ENCODE assay signal across 27 cellular contexts in the genomic region with DNA sequence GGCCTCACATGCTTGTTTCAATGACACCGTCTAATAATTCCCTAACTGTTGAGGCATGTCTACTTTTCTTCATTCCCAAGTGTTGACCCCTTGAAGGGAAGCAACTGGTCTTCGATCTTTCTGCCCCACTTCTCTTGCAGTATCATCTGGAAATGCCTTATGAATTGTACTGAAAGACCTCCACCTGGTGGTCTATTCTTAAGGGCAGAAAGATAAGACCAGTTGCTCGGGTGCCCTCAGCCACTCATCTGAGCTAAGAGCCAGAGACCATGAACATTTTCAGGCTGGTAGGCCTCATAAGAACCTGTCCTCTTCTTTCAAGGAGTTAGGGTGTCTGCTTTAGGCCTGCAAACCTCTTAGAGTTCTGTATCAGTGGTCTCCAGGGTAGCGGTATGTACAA.
"Had no signal": no experiment of that assay in that cellular context is flagged by ENCODE, and none has a peak within 500 bp of the region (broad histone marks: within the 10 kb centered on the region; RNA-seq: fewer than 3 reads in every experiment).

No MANE protein-coding gene starts in this region.

- H3K27ac ChIP-seq: brain microvascular endothelial cell, coronary artery, heart left ventricle had no signal

- DNase-seq: activated CD4-positive, alpha-beta memory T cell treated with anti-CD3 and anti-CD28 coated beads, Interleukin-2, amount 10 ng/mL, durations not matched to agents 7 days and 5 days; activated CD4-positive, alpha-beta T cell treated with anti-CD3 and anti-CD28 coated beads for 1 hour; activated CD4-positive, alpha-beta T cell treated with anti-CD3 and anti-CD28 coated beads for 4 hours; activated CD4-positive, alpha-beta T cell treated with anti-CD3 and anti-CD28 coated beads, Interleukin-2, amount 10 ng/mL, durations not matched to agents 7 days and 5 days; activated CD4-positive, alpha-beta T cell treated with anti-CD3 and anti-CD28 coated beads, Interleukin-2, amount 50 U/mL, for 4 hours; activated effector memory CD4-positive, alpha-beta T cell treated with Interleukin-2 at 50 U/mL for 16 hours; activated gamma-delta T cell treated with Interleukin-2 at 50 U/mL for 16 hours; activated naive CD4-positive, alpha-beta T cell treated with anti-CD3 and anti-CD28 coated beads, Interleukin-2, amount 50 U/mL, for 16 hours; activated naive CD4-positive, alpha-beta T cell treated with Interleukin-2 at 50 U/mL for 16 hours; activated T-cell treated with anti-CD3 and anti-CD28 coated beads, Interleukin-2, amount 50 U/mL, for 4 hours; amniotic stem cell; anterior cingulate cortex; brain microvascular endothelial cell; dorsolateral prefrontal cortex; effector memory CD4-positive, alpha-beta T cell; endodermal cell; foreskin fibroblast; heart left ventricle; T-helper 1 cell; T-helper 17 cell; T1000 had no signal

- H3K36me3 ChIP-seq: brain microvascular endothelial cell had no signal

- H3K4me1 ChIP-seq: heart left ventricle had no signal

- H3K9me3 ChIP-seq: heart left ventricle had no signal

- ATAC-seq: activated T-cell treated with anti-CD3 and anti-CD28 coated beads, Interleukin-2, amount 50 U/mL, for 4 hours; activated T-helper 17 cell treated with anti-CD3 and anti-CD28 coated beads, Interleukin-2, amount 50 U/mL, for 72 hours; esophagus mucosa; heart left ventricle; T-helper 17 cell had no signal

- FAIRE-seq: astrocyte, bronchial epithelial cell, frontal cortex had no signal

- H3K4me3 ChIP-seq: coronary artery, dorsolateral prefrontal cortex, heart left ventricle had no signal
